Comparison of ENCODE assay signal across 21 cellular contexts in the genomic region with DNA sequence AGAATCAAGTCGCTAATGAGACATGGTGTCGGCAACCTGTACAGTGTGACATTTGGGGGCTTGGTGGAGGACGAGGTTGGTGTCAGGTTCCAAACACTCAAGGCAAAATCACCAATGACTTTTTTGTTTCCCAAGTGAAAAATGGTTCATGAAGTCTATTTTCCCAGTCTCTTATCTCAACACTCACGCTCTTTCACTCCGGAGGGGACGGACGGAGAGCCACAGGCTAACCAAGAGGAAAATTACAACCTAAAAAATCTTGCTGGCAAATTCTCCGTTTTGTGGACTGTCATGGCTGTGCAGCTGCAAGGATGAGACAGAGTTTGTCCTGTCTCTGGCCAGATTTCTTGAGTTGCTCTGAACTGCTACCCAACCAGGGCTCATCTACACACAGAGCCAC.
DNase-seq lines count a peak whose midpoint lies in the region; ATAC-seq and TF ChIP-seq lines count a peak whose summit lies in the region.
"Had no signal": no experiment of that assay in that cellular context is flagged by ENCODE, and none has a peak within 500 bp of the region (broad histone marks: within the 10 kb centered on the region; RNA-seq: fewer than 3 reads in every experiment).

No MANE protein-coding gene starts in this region.

- H3K27ac ChIP-seq in ascending aorta = peak overlapping the region; percentile 43 to 50
- H3K27ac ChIP-seq in left ventricle myocardium inferior (replicated peaks) = peak overlapping the region; percentile 67
- H3K27ac ChIP-seq in breast epithelium = no peak overlapping the region
- no peak overlapping the region for H3K27ac ChIP-seq in uterus
- H3K27ac ChIP-seq: SK-N-MC had no signal

- ATAC-seq in HG02973 (IDR thresholded peaks at IDR 0.05; ENCODE audit: unreplicated experiment) = no peak
- ATAC-seq: GM12878 had no signal

- TF ChIP-seq CTCF in ascending aorta (IDR thresholded peaks at IDR 0.05) (no peak), left ventricle myocardium inferior (IDR thresholded peaks at IDR 0.05; ENCODE audit: borderline replicate concordance) (no peak), nephron progenitor cell (IDR thresholded peaks at IDR 0.05) (no peak), breast epithelium (IDR thresholded peaks at IDR 0.05) (no peak), uterus (IDR thresholded peaks at IDR 0.05) (no peak)

- H3K9me3 ChIP-seq in ascending aorta (no peaks in the 10 kb centered on the region), left ventricle myocardium inferior (replicated peaks) (no peaks in the 10 kb centered on the region), breast epithelium (no peaks in the 10 kb centered on the region), uterus (no peaks in the 10 kb centered on the region)

- H3K4me3 Mint-ChIP-seq in nephron progenitor cell = peak overlapping the region; percentile 12
- H3K4me3 Mint-ChIP-seq: CD4-positive, CD25-positive, alpha-beta regulatory T cell; IgD-negative memory B cell had no signal

- H3K9me3 Mint-ChIP-seq in nephron progenitor cell = no peaks in the 10 kb centered on the region
- H3K9me3 Mint-ChIP-seq: CD4-positive, CD25-positive, alpha-beta regulatory T cell; IgD-negative memory B cell had no signal

- H3K27me3 ChIP-seq in ascending aorta (no peaks in the 10 kb centered on the region), left ventricle myocardium inferior (ENCODE audit: low read depth) (no peaks in the 10 kb centered on the region), breast epithelium (no peaks in the 10 kb centered on the region), uterus (no peaks in the 10 kb centered on the region)

- H3K4me1 ChIP-seq in ascending aorta (peaks cover 3 to 11% of the 10 kb centered on the region in 2 donors), left ventricle myocardium inferior (peaks cover 31% of the 10 kb centered on the region), breast epithelium (no peaks in the 10 kb centered on the region), uterus (peaks cover 0 to 5% of the 10 kb centered on the region in 2 donors)

- H3K4me3 ChIP-seq in ascending aorta (peak overlapping the region in 1 of 2 donors; percentile 23), left ventricle myocardium inferior (no peak overlapping the region), breast epithelium (no peak overlapping the region), uterus (no peak overlapping the region)
- H3K4me3 ChIP-seq: GM12878, SK-N-MC had no signal

- H3K36me3 ChIP-seq in ascending aorta = no peaks in the 10 kb centered on the region
- no peaks in the 10 kb centered on the region for H3K36me3 ChIP-seq in left ventricle myocardium inferior
- no peaks in the 10 kb centered on the region for H3K36me3 ChIP-seq in breast epithelium
- no peaks in the 10 kb centered on the region for H3K36me3 ChIP-seq in uterus

- DNase-seq in NCI-H2171 (lab: John Stamatoyannopoulos, UW) = peak; percentile 33
- DNase-seq in ascending aorta (ENCODE audit: low spot score in 2 of 2) = no peak
- no peak for DNase-seq in left ventricle myocardium inferior
- DNase-seq in nephron progenitor cell = no peak
- DNase-seq in breast epithelium (ENCODE audit: low spot score in 2 of 2) = no peak
- no peak for DNase-seq in uterus
- DNase-seq: CD4-positive, CD25-positive, alpha-beta regulatory T cell; COR-L47; DND-41; MV-4-11; NCI-H1436; NCI-H187 treated with DMSO at 0.1 percent for 48 hours; NCI-H2107; NCI-H2227 treated with DMSO at 0.1 percent for 48 hours; NCI-H510A; NCI-H82; SHP77 had no signal

- peaks cover 32% of the 10 kb centered on the region for H3K27me3 Mint-ChIP-seq in nephron progenitor cell (ENCODE audit: low read depth, poor library complexity)

- H3K36me3 Mint-ChIP-seq in nephron progenitor cell (ENCODE audit: low read depth) = no peaks in the 10 kb centered on the region
- H3K36me3 Mint-ChIP-seq: CD4-positive, CD25-positive, alpha-beta regulatory T cell; IgD-negative memory B cell had no signal

- H3K4me1 Mint-ChIP-seq in nephron progenitor cell = peaks cover 70% of the 10 kb centered on the region

- intact Hi-C loops in ascending aorta (cut with DNase I) (loop anchor here (10.0 kb wide), 1 partner anchor 562 kb away; no protein-coding TSS in a partner anchor), left ventricle myocardium inferior (cut with micrococcal nuclease) (no loop called here), breast epithelium (cut with DNase I; ENCODE audit: low total_unique reads) (no loop called here), uterus (cut with DNase I; ENCODE audit: low total_unique reads) (no loop called here)

- TF ChIP-seq POLR2A in breast epithelium (IDR thresholded peaks at IDR 0.05) = no peak
- no peak for TF ChIP-seq POLR2A in uterus (IDR thresholded peaks at IDR 0.05)

- peak overlapping the region; percentile 60 for H3K27ac Mint-ChIP-seq in nephron progenitor cell
- H3K27ac Mint-ChIP-seq: IgD-negative memory B cell had no signal

Comparison
In these comparisons a context has a peak if more than half of its experiments do, and no peak if none do; other contexts are left out.
1. H3K27ac ChIP-seq: peak in ascending aorta (2 of 2) and left ventricle myocardium inferior (single experiment); none in breast epithelium (0 of 2) and uterus (0 of 2).